Comparison of ENCODE assay signal across 18 cellular contexts in the genomic region with DNA sequence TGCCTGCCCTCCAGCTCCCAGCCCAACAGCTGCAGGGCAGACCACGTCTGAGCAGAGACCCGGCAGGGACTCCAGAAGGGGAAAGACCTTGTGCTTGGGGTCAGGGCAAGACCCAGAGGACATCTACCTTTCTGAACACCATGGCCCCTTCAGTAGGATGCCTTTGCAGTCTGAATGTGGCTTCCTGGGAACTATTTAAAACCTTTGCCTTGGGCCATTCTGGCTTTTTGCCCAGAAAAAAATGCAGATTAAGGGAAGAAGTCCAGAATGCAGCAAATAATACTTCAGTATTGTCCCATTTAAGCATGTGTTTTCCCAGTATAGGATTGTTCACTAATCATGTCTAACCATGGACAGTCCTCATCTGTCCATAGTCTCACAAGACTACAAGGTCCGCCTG.
DNase-seq lines count a peak whose midpoint lies in the region; ATAC-seq, FAIRE-seq and TF ChIP-seq lines count a peak whose summit lies in the region.
"Had no signal": no experiment of that assay in that cellular context is flagged by ENCODE, and none has a peak within 500 bp of the region (broad histone marks: within the 10 kb centered on the region; RNA-seq: fewer than 3 reads in every experiment).

No MANE protein-coding gene starts in this region.

- H3K36me3 ChIP-seq in BE2C, result no peaks in the 10 kb centered on the region
- H3K36me3 ChIP-seq in mesenchymal stem cell (ENCODE audit: control insufficient read depth in 1 of 2, insufficient read depth in 2 of 2, low read depth in 1 of 2, low read length in 2 of 2), result no peaks in the 10 kb centered on the region
- no peaks in the 10 kb centered on the region for H3K36me3 ChIP-seq in gastrocnemius medialis
- H3K36me3 ChIP-seq: pancreas had no signal

- no peak overlapping the region for H3K9ac ChIP-seq in mesenchymal stem cell (ENCODE audit: low read length)

- H3K14ac ChIP-seq in mesenchymal stem cell (ENCODE audit: low read length in 2 of 2), result peak overlapping the region in 1 of 2 experiments; percentile 90

- 44% methylated on average over 3 of the region's 3 CpGs for WGBS in mesenchymal stem cell

- no peak overlapping the region for H3K4me3 Mint-ChIP-seq in glutamatergic neuron (ENCODE audit: unreplicated experiment)
- H3K4me3 Mint-ChIP-seq: activated CD8-positive, alpha-beta memory T cell treated with anti-CD3 and anti-CD28 coated beads, Interleukin-2, amount 10 ng/mL, durations not matched to agents 7 days and 5 days; B cell had no signal

- no peak overlapping the region for H3K4me3 ChIP-seq in BE2C (ENCODE audit: low read depth, low read length)
- no peak overlapping the region for H3K4me3 ChIP-seq in mesenchymal stem cell (ENCODE audit: insufficient read depth in 1 of 2, low read depth in 1 of 2, low read length in 2 of 2)
- no peak overlapping the region for H3K4me3 ChIP-seq in gastrocnemius medialis
- H3K4me3 ChIP-seq: mucosa of descending colon, pancreas had no signal

- no peaks in the 10 kb centered on the region for H3K9me3 Mint-ChIP-seq in glutamatergic neuron (ENCODE audit: unreplicated experiment)

- peak overlapping the region; percentile 81 for H4K91ac ChIP-seq in mesenchymal stem cell (ENCODE audit: low read length)

- H2BK5ac ChIP-seq in mesenchymal stem cell (ENCODE audit: low read depth, low read length, poor library complexity, severe bottlenecking), result no peak overlapping the region

- intact Hi-C loops in gastrocnemius medialis (cut with DNase I; ENCODE audit: low total_unique reads), result no loop called here

- H2BK12ac ChIP-seq in mesenchymal stem cell (ENCODE audit: low read length in 2 of 2), result peak overlapping the region; percentile 9 to 99

- H3K9me3 ChIP-seq in BE2C, result no peaks in the 10 kb centered on the region
- no peaks in the 10 kb centered on the region for H3K9me3 ChIP-seq in mesenchymal stem cell (ENCODE audit: control insufficient read depth, low read length)
- no peaks in the 10 kb centered on the region for H3K9me3 ChIP-seq in gastrocnemius medialis
- H3K9me3 ChIP-seq: mucosa of descending colon, pancreas had no signal

- TF ChIP-seq POLR2A in H54 (IDR thresholded peaks at IDR 0.05; ENCODE audit: low read depth, low read length) (no peak), gastrocnemius medialis (IDR thresholded peaks at IDR 0.05) (no peak)

- H3K4me1 Mint-ChIP-seq in glutamatergic neuron (ENCODE audit: low read depth, unreplicated experiment), result no peaks in the 10 kb centered on the region
- H3K4me1 Mint-ChIP-seq: activated CD8-positive, alpha-beta memory T cell treated with anti-CD3 and anti-CD28 coated beads, Interleukin-2, amount 10 ng/mL, durations not matched to agents 7 days and 5 days had no signal

- peak overlapping the region; percentile 7 to 99 for H3K18ac ChIP-seq in mesenchymal stem cell (ENCODE audit: low read depth in 1 of 2, low read length in 2 of 2)

- H2AK5ac ChIP-seq in mesenchymal stem cell (ENCODE audit: low read length, severe bottlenecking), result no peak overlapping the region

- no peaks in the 10 kb centered on the region for H3K79me1 ChIP-seq in mesenchymal stem cell (replicated peaks; ENCODE audit: low read length, poor library complexity, severe bottlenecking)

- peak overlapping the region; percentile 44 for H2BK15ac ChIP-seq in mesenchymal stem cell (ENCODE audit: low read depth, poor library complexity, severe bottlenecking)

- in situ Hi-C loops in gastrocnemius medialis (cut with MboI; ENCODE audit: low sequenced_read_pairs in 4 of 4), result no loop called here

- H3K27ac ChIP-seq in mesenchymal stem cell (ENCODE audit: low read length, poor library complexity, severe bottlenecking) (peak overlapping the region; percentile 6), gastrocnemius medialis (peak overlapping the region in 2 of 4 donors; percentile 33 to 47)
- H3K27ac ChIP-seq: pancreas had no signal

- no peak overlapping the region for H2AFZ ChIP-seq in mesenchymal stem cell (ENCODE audit: low read depth, low read length)

- ATAC-seq in gastrocnemius medialis, result no peak
- no peak for ATAC-seq in HG02981 (IDR thresholded peaks at IDR 0.05; ENCODE audit: unreplicated experiment)
- ATAC-seq: activated CD8-positive, alpha-beta memory T cell treated with anti-CD3 and anti-CD28 coated beads, Interleukin-2, amount 10 ng/mL, durations not matched to agents 7 days and 5 days had no signal

- H3K4me1 ChIP-seq in BE2C (no peaks in the 10 kb centered on the region), mesenchymal stem cell (ENCODE audit: control insufficient read depth, insufficient read depth, low read depth, low read length) (peaks cover 3% of the 10 kb centered on the region), gastrocnemius medialis (no peaks in the 10 kb centered on the region)
- H3K4me1 ChIP-seq: pancreas had no signal

- peaks cover 1% of the 10 kb centered on the region for H3K27me3 Mint-ChIP-seq in glutamatergic neuron (ENCODE audit: unreplicated experiment)

- no peaks in the 10 kb centered on the region for H3K27me3 ChIP-seq in BE2C
- peaks cover 0 to 3% of the 10 kb centered on the region in 2 experiments for H3K27me3 ChIP-seq in mesenchymal stem cell (ENCODE audit: control insufficient read depth in 1 of 2, insufficient read depth in 1 of 2, low read length in 2 of 2)
- H3K27me3 ChIP-seq in gastrocnemius medialis, result no peaks in the 10 kb centered on the region
- H3K27me3 ChIP-seq: pancreas had no signal

- H3K4me2 ChIP-seq in mesenchymal stem cell (ENCODE audit: low read length, poor library complexity, severe bottlenecking), result no peak overlapping the region

- H3K4ac ChIP-seq in mesenchymal stem cell (ENCODE audit: low read depth in 1 of 2, low read length in 2 of 2), result peak overlapping the region in 1 of 2 experiments; percentile 96

- peak; percentile 38 for FAIRE-seq in H54 (lab: Jason Lieb, UNC)
- FAIRE-seq: colon, HTR-8/SVneo, pancreas had no signal

- peak overlapping the region in 1 of 2 experiments; percentile 72 for H3K23ac ChIP-seq in mesenchymal stem cell (ENCODE audit: low read length in 2 of 2)

- H2BK120ac ChIP-seq in mesenchymal stem cell (ENCODE audit: low read depth, low read length), result peak overlapping the region; percentile 39

- H3K27ac Mint-ChIP-seq in glutamatergic neuron (ENCODE audit: unreplicated experiment), result no peak overlapping the region
- H3K27ac Mint-ChIP-seq: activated CD8-positive, alpha-beta memory T cell treated with anti-CD3 and anti-CD28 coated beads, Interleukin-2, amount 10 ng/mL, durations not matched to agents 7 days and 5 days; B cell had no signal

- H4K8ac ChIP-seq in mesenchymal stem cell (ENCODE audit: low read length), result peak overlapping the region; percentile 47

- DNase-seq in BE2C, result peak; percentile 30
- no peak for DNase-seq in H54 (ENCODE audit: insufficient read length, low spot score)
- peak; percentile 19 for DNase-seq in amniotic epithelial cell (ENCODE audit: low read depth)
- peak; percentile 61 for DNase-seq in mesenchymal stem cell
- DNase-seq in glutamatergic neuron, result no peak
- DNase-seq in gastrocnemius medialis, result no peak
- no peak for DNase-seq in T-helper 9 cell
- DNase-seq: activated CD8-positive, alpha-beta memory T cell treated with anti-CD3 and anti-CD28 coated beads, Interleukin-2, amount 10 ng/mL, durations not matched to agents 7 days and 5 days; activated naive CD4-positive, alpha-beta T cell treated with anti-CD3 and anti-CD28 coated beads, Interleukin-2, amount 50 U/mL, for 16 hours; DMS79 treated with DMSO at 0.1 percent for 48 hours; NCI-H2171 treated with DMSO at 0.1 percent for 48 hours; pancreas; SHP77 treated with DMSO at 0.1 percent for 48 hours had no signal

- TF ChIP-seq CTCF in BE2C (IDR thresholded peaks at IDR 0.05; ENCODE audit: low read depth, low read length), result no peak
- no peak for TF ChIP-seq CTCF in glutamatergic neuron (IDR thresholded peaks at IDR 0.05; ENCODE audit: partially characterized antibody, unreplicated experiment)
- no peak for TF ChIP-seq CTCF in gastrocnemius medialis (IDR thresholded peaks at IDR 0.05 in 4 of 5, conservative IDR thresholded peaks at IDR 0.05 in 1 of 5)

- H3K36me3 Mint-ChIP-seq in glutamatergic neuron (ENCODE audit: unreplicated experiment), result peaks cover 10% of the 10 kb centered on the region

Comparison
In these comparisons a context has a peak if more than half of its experiments do, and no peak if none do; other contexts are left out.
1. DNase-seq: peak in BE2C (single experiment), amniotic epithelial cell (single experiment) and mesenchymal stem cell (single experiment); none in H54 (single experiment), glutamatergic neuron (single experiment), gastrocnemius medialis (0 of 2) and T-helper 9 cell (single experiment).